19 cellular contexts compared by ENCODE assay signal in the genomic region with DNA sequence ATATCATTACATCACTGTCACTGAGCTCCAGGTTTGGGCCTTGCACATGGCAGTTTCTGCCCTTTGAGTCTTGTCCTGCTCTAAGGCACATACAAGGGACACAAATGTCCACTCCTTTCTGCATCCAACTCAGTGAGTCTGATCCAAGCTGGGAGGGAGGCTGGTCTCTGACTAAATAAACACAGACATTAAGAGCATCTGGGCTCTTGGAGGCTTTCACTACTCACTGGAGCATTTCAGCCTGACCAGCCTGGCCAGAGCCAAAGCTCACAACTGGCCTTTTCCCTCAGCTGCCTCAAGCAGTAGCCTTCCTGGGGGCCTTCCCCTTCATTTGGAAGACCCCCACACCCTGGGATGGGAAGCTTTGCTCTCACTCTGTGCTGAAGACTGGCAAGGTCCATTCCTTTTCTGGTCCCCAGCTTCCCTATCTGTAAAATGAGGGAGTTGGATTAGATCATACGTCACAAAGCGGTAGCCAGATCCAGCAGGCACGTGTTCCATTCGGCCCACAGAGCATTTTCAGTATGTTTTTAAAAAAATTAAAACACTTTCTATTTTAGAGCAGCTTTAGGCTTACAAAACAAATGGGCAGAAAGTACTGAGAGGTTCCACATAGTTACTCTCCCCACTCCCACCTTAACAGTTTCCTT. TPM values are rescaled to one million over a fixed set of nuclear protein-coding genes. Genes with fewer than 3 reads are reported as not detected.
DNase-seq lines count a peak whose midpoint lies in the region; ATAC-seq and TF ChIP-seq lines count a peak whose summit lies in the region.
"Had no signal": no experiment of that assay in that cellular context is flagged by ENCODE, and none has a peak within 500 bp of the region (broad histone marks: within the 10 kb centered on the region; RNA-seq: fewer than 3 reads in every experiment).

No MANE protein-coding gene starts in this region.

- DNase-seq in activated effector memory CD4-positive, alpha-beta T cell treated with anti-CD3 and anti-CD28 coated beads, Interleukin-2, amount 50 U/mL, for 16 hours = peak; percentile 25
- no peak for DNase-seq in activated effector memory CD4-positive, alpha-beta T cell treated with Interleukin-2 at 50 U/mL for 16 hours
- peak in 2 of 3 donors; percentile 36 to 62 for DNase-seq in right cardiac atrium
- DNase-seq in right atrium auricular region (ENCODE audit: low spot score) = no peak
- peak; percentile 64 for DNase-seq in osteocyte (ENCODE audit: extremely low spot score, unreplicated experiment)
- DNase-seq in dedifferentiated amniotic fluid mesenchymal stem cell (ENCODE audit: extremely low spot score) = no peak
- DNase-seq in AG08396 (ENCODE audit: low spot score) = no peak
- DNase-seq: ACHN; AML-193; Caco-2; CD4-positive, alpha-beta T cell; DMS79 treated with DMSO at 0.1 percent for 48 hours; GF-D8; GOT3; H9 had no signal

- H3K27ac ChIP-seq in right cardiac atrium (ENCODE audit: low read length) = peak overlapping the region; percentile 66
- H3K27ac ChIP-seq in right atrium auricular region = no peak overlapping the region
- H3K27ac ChIP-seq: C4-2B had no signal

- H3K27me3 ChIP-seq in right cardiac atrium (ENCODE audit: control insufficient read depth, insufficient read depth) = no peaks in the 10 kb centered on the region
- no peaks in the 10 kb centered on the region for H3K27me3 ChIP-seq in right atrium auricular region

- intact Hi-C loops in right cardiac atrium (cut with DNase I) = no loop called here

- no peaks in the 10 kb centered on the region for H3K9me3 Mint-ChIP-seq in osteocyte (ENCODE audit: unreplicated experiment)

- H3K4me3 Mint-ChIP-seq in osteocyte (ENCODE audit: unreplicated experiment) = no peak overlapping the region
- H3K4me3 Mint-ChIP-seq: CD4-positive, alpha-beta T cell; H9; IgD-negative memory B cell had no signal

- H3K4me3 ChIP-seq in right cardiac atrium (ENCODE audit: low read length) = no peak overlapping the region
- no peak overlapping the region for H3K4me3 ChIP-seq in right atrium auricular region
- H3K4me3 ChIP-seq: GM12878 had no signal

- H3K9me3 ChIP-seq in right cardiac atrium (ENCODE audit: control insufficient read depth, low read length) (no peaks in the 10 kb centered on the region), right atrium auricular region (no peaks in the 10 kb centered on the region)
- H3K9me3 ChIP-seq: Caco-2 had no signal

- TF ChIP-seq CTCF in right atrium auricular region (IDR thresholded peaks at IDR 0.05) = no peak
- no peak for TF ChIP-seq CTCF in osteocyte (IDR thresholded peaks at IDR 0.05)

- H3K27ac Mint-ChIP-seq in osteocyte (ENCODE audit: unreplicated experiment) = no peak overlapping the region
- H3K27ac Mint-ChIP-seq: CD4-positive, alpha-beta T cell; H9; IgD-negative memory B cell had no signal

- H3K4me1 ChIP-seq in right cardiac atrium (ENCODE audit: control insufficient read depth, insufficient read depth, low read length) (no peaks in the 10 kb centered on the region), right atrium auricular region (peaks cover 0 to 4% of the 10 kb centered on the region in 2 donors)

- peak; percentile 65 to 74 for ATAC-seq in right cardiac atrium
- ATAC-seq: GM12878, HepG2 had no signal

- peaks cover 46% of the 10 kb centered on the region for H3K27me3 Mint-ChIP-seq in osteocyte (ENCODE audit: unreplicated experiment)

- 65% methylated on average over 4 of the region's 4 CpGs for WGBS in right cardiac atrium

- H3K36me3 ChIP-seq in right atrium auricular region = no peaks in the 10 kb centered on the region

- no peaks in the 10 kb centered on the region for H3K4me1 Mint-ChIP-seq in osteocyte (ENCODE audit: unreplicated experiment)
- H3K4me1 Mint-ChIP-seq: H9, IgD-negative memory B cell had no signal

- H3K36me3 Mint-ChIP-seq in osteocyte (ENCODE audit: unreplicated experiment) = no peaks in the 10 kb centered on the region
- H3K36me3 Mint-ChIP-seq: IgD-negative memory B cell had no signal

RNA-seq across cellular contexts. Expression of a gene that starts 58.6 kb away (rescaled TPM):
- total RNA-seq in right cardiac atrium (10 to 100 TPM in 2 of 4 donors, 1 to 10 TPM in 2; 7.1 to 10.7 (median 10.3) TPM), right atrium auricular region (1 to 10 TPM; 6.9 to 7.9 TPM), osteocyte (10.1 and 10.6 TPM in 2 replicates)
- polyA plus RNA-seq in right cardiac atrium = 9.8 TPM

Comparison
In these comparisons a context has a peak if more than half of its experiments do, and no peak if none do; other contexts are left out.
1. DNase-seq: peak in activated effector memory CD4-positive, alpha-beta T cell treated with anti-CD3 and anti-CD28 coated beads, Interleukin-2, amount 50 U/mL, for 16 hours (single experiment), right cardiac atrium (2 of 3) and osteocyte (single experiment); none in activated effector memory CD4-positive, alpha-beta T cell treated with Interleukin-2 at 50 U/mL for 16 hours (single experiment), right atrium auricular region (single experiment), dedifferentiated amniotic fluid mesenchymal stem cell (single experiment) and AG08396 (single experiment).